In the genomic region with DNA sequence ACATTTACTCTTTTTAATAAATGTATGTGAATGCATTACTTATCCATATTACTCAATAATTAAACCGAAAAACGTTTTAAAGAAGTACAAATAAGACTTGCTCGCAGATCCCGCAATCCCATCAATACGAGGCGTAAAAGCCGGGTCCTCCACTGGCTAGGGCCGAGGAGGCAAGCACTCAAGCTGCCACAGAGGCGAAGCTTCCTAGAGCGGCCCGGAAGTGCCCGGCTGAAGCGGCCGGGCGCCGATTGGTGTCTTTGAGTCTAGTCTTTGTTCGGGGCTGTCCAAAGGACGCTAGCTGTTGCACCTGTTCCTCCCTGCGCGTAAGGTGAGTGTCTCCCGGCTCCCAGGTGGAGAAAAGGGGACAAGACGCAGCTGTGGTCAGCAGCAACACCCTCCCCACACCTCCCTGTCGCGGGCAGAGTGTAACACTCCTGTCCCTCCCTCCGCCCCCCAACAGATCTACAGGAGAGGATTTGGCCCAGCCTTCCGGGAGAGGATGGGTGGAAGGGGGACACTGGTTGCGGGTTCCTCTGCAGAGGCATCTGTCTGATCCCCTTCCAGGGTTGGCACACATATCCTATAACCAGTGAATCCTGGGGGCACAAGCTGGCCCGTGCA, we compare ENCODE assay signal across 1 cellular context.
A peak's percentile ranks its signal among the peaks of the same experiment; 100 is the strongest.
TF ChIP-seq lines count a peak whose summit lies in the region.

A gene (plus strand): TSS at position 260 of the 621 bp plus-strand sequence. CDS start 835 bp downstream, outside the sequence.

TF ChIP-seq in IMR-90, 13 proteins besides CTCF, POLR2A, EP300 and RAD21:
- peak; percentile 17; the same call in 1 of the 2 replicates for TF ChIP-seq SMC3 (IDR thresholded peaks at IDR 0.05; ENCODE audit: low read depth, low read length)
- no peak for TF ChIP-seq RFX5 (IDR thresholded peaks at IDR 0.05; ENCODE audit: low read depth, low read length)
